ENCODE assay signal across 8 cellular contexts in genomic region chr22:29767289-29768051, GRCh38. TPM values are rescaled to one million over a fixed set of nuclear protein-coding genes. Genes with fewer than 3 reads are reported as not detected.
DNase-seq lines count a peak whose midpoint lies in the region; ATAC-seq and TF ChIP-seq lines count a peak whose summit lies in the region.

TSS of gene UQCR10 (plus strand) at chr22:29767369. CDS start at chr22:29767399, 30 bp downstream.

- H4K20me1 ChIP-seq in OCI-LY1 (ENCODE audit: insufficient read depth, low read length): no peaks in the 10 kb centered on the region

- H3K9ac ChIP-seq in HUES48 (ENCODE audit: low read depth, low read length) (peak within 1 kb of the TSS; percentile 84), OCI-LY1 (ENCODE audit: low read length) (peak within 1 kb of the TSS; percentile 85)

- H2AFZ ChIP-seq in OCI-LY1 (ENCODE audit: low read length): 0 out of 2 replicates have a peak within 1 kb of the TSS, but pooled peaks have one; percentile 39

- H3K9me3 ChIP-seq in HUES48 (ENCODE audit: control insufficient read depth, insufficient read depth, low read length) (no peaks in the 10 kb centered on the region), OCI-LY1 (ENCODE audit: low read length) (no peaks in the 10 kb centered on the region)

- TF ChIP-seq CTCF in OCI-LY1 (IDR thresholded peaks at IDR 0.05; ENCODE audit: low read length) (no peak), epithelial cell of proximal tubule (conservative IDR thresholded peaks at IDR 0.05; ENCODE audit: low read depth, low read length) (no peak)

- H3K36me3 ChIP-seq in HUES48 (ENCODE audit: control insufficient read depth, insufficient read depth, low read length): peaks cover 20% of the 10 kb centered on the region
- H3K36me3 ChIP-seq in OCI-LY1 (ENCODE audit: insufficient read depth, low read length): peaks cover 26% of the 10 kb centered on the region

- H3K79me2 ChIP-seq in OCI-LY1 (ENCODE audit: insufficient read depth, low read length): peaks cover 11% of the 10 kb centered on the region

- H3F3A ChIP-seq in OCI-LY1 (ENCODE audit: insufficient read depth, low read length): no peaks in the 10 kb centered on the region

- DNase-seq in COR-L47 (lab: John Stamatoyannopoulos, UW) (peak; percentile 91), activated T-cell treated with anti-CD3 and anti-CD28 coated beads for 24 hours (ENCODE audit: low read depth) (peak; percentile 87), epithelial cell of proximal tubule (ENCODE audit: low read depth) (no peak), mucosa of gallbladder (ENCODE audit: low spot score) (peak; percentile 93)
- peak; percentile 91 for DNase-seq in stimulated activated CD8-positive, alpha-beta memory T cell treated with anti-CD3 and anti-CD28 coated beads, Interleukin-4, amount 100 ng/mL, for 24 hours (ENCODE audit: low read depth)

- ATAC-seq in GM21367 (IDR thresholded peaks at IDR 0.05; ENCODE audit: unreplicated experiment): peak; percentile 53

- H3K4me3 ChIP-seq in HUES48 (ENCODE audit: low read depth, low read length) (peak within 1 kb of the TSS; percentile 98), OCI-LY1 (ENCODE audit: low read depth, low read length, poor library complexity, severe bottlenecking) (peak within 1 kb of the TSS; percentile 80), epithelial cell of proximal tubule (ENCODE audit: low read depth, low read length) (peak within 1 kb of the TSS; percentile 96)

- peak within 1 kb of the TSS; percentile 79 for H3K4me2 ChIP-seq in OCI-LY1 (ENCODE audit: low read length)

- H3K27ac ChIP-seq in HUES48 (ENCODE audit: low read depth, low read length) (peak within 1 kb of the TSS; percentile 91), OCI-LY1 (ENCODE audit: low read depth, low read length, poor library complexity, severe bottlenecking) (peak within 1 kb of the TSS; percentile 45)

- H3K4me1 ChIP-seq in HUES48 (ENCODE audit: control insufficient read depth, insufficient read depth, low read length): peaks cover 10% of the 10 kb centered on the region
- H3K4me1 ChIP-seq in OCI-LY1 (ENCODE audit: insufficient read depth, low read length, severe bottlenecking): peaks cover 22% of the 10 kb centered on the region

- no peaks in the 10 kb centered on the region for H3K9me2 ChIP-seq in OCI-LY1 (ENCODE audit: low read depth, low read length)

- H3K27me3 ChIP-seq in HUES48 (ENCODE audit: control insufficient read depth, insufficient read depth, low read length) (no peaks in the 10 kb centered on the region), OCI-LY1 (ENCODE audit: insufficient read depth, low read length) (no peaks in the 10 kb centered on the region)

RNA-seq across cellular contexts. Expression of gene UQCR10, which starts in this region (rescaled TPM):
- total RNA-seq in epithelial cell of proximal tubule (72.5 and 173 TPM in 2 replicates), mucosa of gallbladder (106 TPM)
